In genomic region chr12:46489951-46490388, GRCh38 we compare ENCODE assay signal across 17 cellular contexts.
A peak's percentile ranks its signal among the peaks of the same experiment; 100 is the strongest.
DNase-seq lines count a peak whose midpoint lies in the region; ATAC-seq and TF ChIP-seq lines count a peak whose summit lies in the region.
"Had no signal": no experiment of that assay in that cellular context is flagged by ENCODE, and none has a peak within 500 bp of the region (broad histone marks: within the 10 kb centered on the region; RNA-seq: fewer than 3 reads in every experiment).

No MANE protein-coding gene starts in this region.

- peak overlapping the region; percentile 91 for H3K27ac ChIP-seq in ACC112 (ENCODE audit: low read depth, low read length)
- H3K27ac ChIP-seq in PC-3 (ENCODE audit: low read length), result peak overlapping the region; percentile 35
- H3K27ac ChIP-seq in fibroblast of lung (ENCODE audit: insufficient read depth, low read length), result peak overlapping the region; percentile 62
- H3K27ac ChIP-seq in mesendoderm (ENCODE audit: low read depth, low read length), result no peak overlapping the region
- H3K27ac ChIP-seq in H9 (ENCODE audit: insufficient read length, low read depth, low read length), result no peak overlapping the region
- H3K27ac ChIP-seq: psoas muscle had no signal

- H3K4me1 ChIP-seq in ACC112 (ENCODE audit: control insufficient read depth, insufficient read depth, low read length, unreplicated experiment), result peaks cover 57% of the 10 kb centered on the region
- H3K4me1 ChIP-seq in PC-3 (ENCODE audit: insufficient read depth, low read length), result peaks cover 48% of the 10 kb centered on the region
- H3K4me1 ChIP-seq in fibroblast of lung (ENCODE audit: control insufficient read depth, extremely low read depth, insufficient read depth, low read length), result peaks cover 34% of the 10 kb centered on the region
- H3K4me1 ChIP-seq in mesendoderm (ENCODE audit: control insufficient read depth, low read depth, low read length), result peaks cover 2% of the 10 kb centered on the region
- peaks cover 9% of the 10 kb centered on the region for H3K4me1 ChIP-seq in H9 (ENCODE audit: insufficient read depth, low read length)

- H3K36me3 ChIP-seq in ACC112 (ENCODE audit: insufficient read depth, low read length) (no peaks in the 10 kb centered on the region), PC-3 (ENCODE audit: low read depth, low read length) (no peaks in the 10 kb centered on the region), fibroblast of lung (ENCODE audit: control insufficient read depth, insufficient read depth, low read length) (no peaks in the 10 kb centered on the region), mesendoderm (ENCODE audit: control insufficient read depth, insufficient read depth, low read length) (no peaks in the 10 kb centered on the region)
- H3K36me3 ChIP-seq: thoracic aorta had no signal

- no peak overlapping the region for H3K14ac ChIP-seq in H9 (ENCODE audit: insufficient read depth, low read length)

- no peak overlapping the region for H3K4me3 ChIP-seq in ACC112 (ENCODE audit: low read depth, low read length)
- no peak overlapping the region for H3K4me3 ChIP-seq in PC-3 (ENCODE audit: low read length)
- H3K4me3 ChIP-seq in fibroblast of lung (replicated peaks in 1 of 4; ENCODE audit: control extremely low read depth in 1 of 4, insufficient read depth in 1 of 4, low read depth in 3 of 4, low read length in 4 of 4), result no peak overlapping the region
- no peak overlapping the region for H3K4me3 ChIP-seq in mesendoderm (ENCODE audit: low read length)
- H3K4me3 ChIP-seq: psoas muscle, SK-N-MC, thoracic aorta had no signal

- H2BK120ac ChIP-seq in mesendoderm (ENCODE audit: low read depth, low read length) (no peak overlapping the region), H9 (ENCODE audit: low read depth, low read length, poor library complexity, severe bottlenecking) (no peak overlapping the region)

- no peaks in the 10 kb centered on the region for H3K79me1 ChIP-seq in mesendoderm (ENCODE audit: low read length)
- no peaks in the 10 kb centered on the region for H3K79me1 ChIP-seq in H9 (ENCODE audit: insufficient read depth, low read depth, low read length, poor library complexity, severe bottlenecking)

- H2AK5ac ChIP-seq in mesendoderm (ENCODE audit: low read length), result no peak overlapping the region
- no peak overlapping the region for H2AK5ac ChIP-seq in H9 (ENCODE audit: insufficient read length, low read length)

- no peak overlapping the region for H2AFZ ChIP-seq in ACC112 (ENCODE audit: low read length, unreplicated experiment)
- H2AFZ ChIP-seq in PC-3 (ENCODE audit: low read length), result no peak overlapping the region
- no peak overlapping the region for H2AFZ ChIP-seq in fibroblast of lung (ENCODE audit: low read length)
- H2AFZ ChIP-seq in H9 (ENCODE audit: low read length), result no peak overlapping the region

- H3K18ac ChIP-seq in mesendoderm (ENCODE audit: low read length), result no peak overlapping the region
- no peak overlapping the region for H3K18ac ChIP-seq in H9 (ENCODE audit: insufficient read length, low read depth, low read length)

- POLR2A ChIA-PET in PC-3 (lab: Charles Lee; ENCODE audit: unreplicated experiment), result no interaction called here

- no peak overlapping the region for H3K4me3 Mint-ChIP-seq in H9
- H3K4me3 Mint-ChIP-seq: activated T-cell treated with anti-CD3 and anti-CD28 coated beads, Interleukin-2, amount 50 U/mL, for 72 hours had no signal

- no peak for TF ChIP-seq CTCF in PC-3 (conservative IDR thresholded peaks at IDR 0.05; ENCODE audit: low read depth, low read length)
- no peak for TF ChIP-seq CTCF in fibroblast of lung (conservative IDR thresholded peaks at IDR 0.05 in 1 of 2, IDR thresholded peaks at IDR 0.05 in 1 of 2; ENCODE audit: low read depth in 1 of 2, low read length in 2 of 2)
- no peak for TF ChIP-seq CTCF in H9 (conservative IDR thresholded peaks at IDR 0.05)

- H3F3A ChIP-seq in PC-3 (ENCODE audit: low read length, unreplicated experiment), result no peaks in the 10 kb centered on the region

- no peak overlapping the region for H2BK12ac ChIP-seq in H9 (ENCODE audit: insufficient read length, low read depth, low read length)

- peak overlapping the region; percentile 52 for H3K4ac ChIP-seq in mesendoderm (ENCODE audit: low read depth, low read length)
- H3K4ac ChIP-seq in H9 (ENCODE audit: low read depth, low read length), result no peak overlapping the region

- WGBS in mesendoderm (ENCODE audit: extremely low coverage, insufficient coverage, low lambda C conversion rate), result no CpG with 5 or more reads among the region's 5 CpGs
- WGBS in H9 (ENCODE audit: extremely low coverage, insufficient read length, low lambda C conversion rate), result no CpG with 5 or more reads among the region's 5 CpGs

- H3T11ph ChIP-seq in H9 (ENCODE audit: low read length), result no peak overlapping the region

- CTCF ChIA-PET in PC-3 (lab: Charles Lee), result no interaction called here

- H3K27me3 Mint-ChIP-seq in H9 (ENCODE audit: low read depth), result no peaks in the 10 kb centered on the region

- no peak overlapping the region for H2BK5ac ChIP-seq in mesendoderm (ENCODE audit: low read length)
- H2BK5ac ChIP-seq in H9 (ENCODE audit: insufficient read length, low read length), result no peak overlapping the region

- H2BK15ac ChIP-seq in mesendoderm (replicated peaks; ENCODE audit: low read depth) (no peak overlapping the region), H9 (ENCODE audit: low read depth, low read length) (no peak overlapping the region)

- H3K79me2 ChIP-seq in ACC112 (ENCODE audit: control insufficient read depth, insufficient read depth, low read length, unreplicated experiment), result no peaks in the 10 kb centered on the region
- H3K79me2 ChIP-seq in PC-3 (ENCODE audit: low read length), result no peaks in the 10 kb centered on the region
- H3K79me2 ChIP-seq in fibroblast of lung (ENCODE audit: control insufficient read depth, insufficient read depth, low read length), result peaks cover 3% of the 10 kb centered on the region
- no peaks in the 10 kb centered on the region for H3K79me2 ChIP-seq in mesendoderm (ENCODE audit: control insufficient read depth, insufficient read depth, low read length)
- no peaks in the 10 kb centered on the region for H3K79me2 ChIP-seq in H9 (ENCODE audit: insufficient read depth, low read length)

- H3K23me2 ChIP-seq in H9 (ENCODE audit: insufficient read length, low read depth, low read length, poor library complexity, severe bottlenecking), result no peaks in the 10 kb centered on the region

- H3K27me3 ChIP-seq in ACC112 (ENCODE audit: insufficient read depth, low read length) (no peaks in the 10 kb centered on the region), PC-3 (ENCODE audit: low read length) (no peaks in the 10 kb centered on the region), fibroblast of lung (ENCODE audit: control insufficient read depth, insufficient read depth, low read length) (no peaks in the 10 kb centered on the region), mesendoderm (ENCODE audit: insufficient read depth, low read length, poor library complexity) (no peaks in the 10 kb centered on the region), H9 (ENCODE audit: insufficient read depth, low read length) (no peaks in the 10 kb centered on the region)

- H3K4me1 Mint-ChIP-seq in H9, result peaks cover 26 to 28% of the 10 kb centered on the region in 2 experiments

- H3K23ac ChIP-seq in mesendoderm (ENCODE audit: low read length) (no peak overlapping the region), H9 (ENCODE audit: insufficient read length, low read depth, low read length) (no peak overlapping the region)

- H4K20me1 ChIP-seq in PC-3 (ENCODE audit: low read length) (no peaks in the 10 kb centered on the region), fibroblast of lung (ENCODE audit: control insufficient read depth, extremely low read depth, insufficient read depth, low read length) (no peaks in the 10 kb centered on the region), H9 (ENCODE audit: control insufficient read depth, insufficient read depth, insufficient read length) (no peaks in the 10 kb centered on the region)

- H3K56ac ChIP-seq in mesendoderm (ENCODE audit: low read length) (no peak overlapping the region), H9 (ENCODE audit: insufficient read length, low read depth, low read length) (no peak overlapping the region)

- no peak overlapping the region for H4K8ac ChIP-seq in mesendoderm (ENCODE audit: low read depth, low read length)
- H4K8ac ChIP-seq in H9 (replicated peaks; ENCODE audit: insufficient read length, low read depth, low read length), result no peak overlapping the region

- H3K36me3 Mint-ChIP-seq in H9 (ENCODE audit: insufficient read depth in 1 of 3, low read depth in 3 of 3), result no peaks in the 10 kb centered on the region; a peak in 2 of 7 replicates

- no peak for ATAC-seq in PC-3
- ATAC-seq: activated T-cell treated with anti-CD3 and anti-CD28 coated beads, Interleukin-2, amount 50 U/mL, for 72 hours had no signal

- no peak overlapping the region for H2BK20ac ChIP-seq in H9 (ENCODE audit: low read depth, low read length, poor library complexity, severe bottlenecking)

- DNase-seq in PC-3 (no peak), fibroblast of lung (ENCODE audit: low read depth in 2 of 2) (peak; percentile 42 to 45), mesendoderm (no peak), NCI-H2227 (lab: John Stamatoyannopoulos, UW; ENCODE audit: unreplicated experiment) (no peak), cortex of kidney (lab: John Stamatoyannopoulos, UW) (no peak), H9 (no peak), putamen (ENCODE audit: low spot score) (no peak)
- DNase-seq: activated T-cell treated with anti-CD3 and anti-CD28 coated beads, Interleukin-2, amount 50 U/mL, for 72 hours; Caco-2; cerebellar nuclear complex; hippocampal formation; NCI-H1048; NCI-H2227 treated with DMSO at 0.1 percent for 48 hours; psoas muscle had no signal

- H3K27ac Mint-ChIP-seq in H9, result peak overlapping the region in 1 of 3 experiments; percentile 54; a peak in 1 of 7 replicates
- H3K27ac Mint-ChIP-seq: activated T-cell treated with anti-CD3 and anti-CD28 coated beads, Interleukin-2, amount 50 U/mL, for 72 hours had no signal

- H4K5ac ChIP-seq in mesendoderm (ENCODE audit: low read length), result no peak overlapping the region
- H4K5ac ChIP-seq in H9 (ENCODE audit: insufficient read length, low read depth, low read length), result no peak overlapping the region

- no peaks in the 10 kb centered on the region for H3K9me3 ChIP-seq in PC-3 (ENCODE audit: low read length)
- no peaks in the 10 kb centered on the region for H3K9me3 ChIP-seq in fibroblast of lung (ENCODE audit: control insufficient read depth, insufficient read depth, low read depth, low read length)
- H3K9me3 ChIP-seq in H9 (ENCODE audit: control insufficient read depth, low read depth, low read length), result no peaks in the 10 kb centered on the region
- H3K9me3 ChIP-seq: Caco-2, psoas muscle, thoracic aorta had no signal

- H3K4me2 ChIP-seq in PC-3 (ENCODE audit: low read length) (no peak overlapping the region), fibroblast of lung (ENCODE audit: extremely low read depth, insufficient read depth, low read length) (no peak overlapping the region), mesendoderm (ENCODE audit: low read length) (no peak overlapping the region), H9 (ENCODE audit: insufficient read depth, insufficient read length, low read length) (no peak overlapping the region)

- no peaks in the 10 kb centered on the region for H3K9me2 ChIP-seq in PC-3 (replicated peaks; ENCODE audit: low read length)

- no TSS peak for BruUV-seq in PC-3 (replicated peaks; lab: Mats Ljungman, UMichigan)

- no peak overlapping the region for H4K91ac ChIP-seq in H9 (ENCODE audit: insufficient read length, low read depth, low read length)

- H3K9me3 Mint-ChIP-seq in H9, result no peaks in the 10 kb centered on the region

- H3K9ac ChIP-seq in PC-3 (ENCODE audit: low read length) (no peak overlapping the region), fibroblast of lung (ENCODE audit: insufficient read depth, low read length) (no peak overlapping the region), mesendoderm (ENCODE audit: low read length) (no peak overlapping the region), H9 (ENCODE audit: extremely low read depth, insufficient read length, low read length) (no peak overlapping the region)

- intact Hi-C loops in PC-3 (cut with micrococcal nuclease), result loop anchor here (5.0 kb wide), 1 partner anchor 187 kb away; no protein-coding TSS in a partner anchor

Comparison
In these comparisons a context has a peak if more than half of its experiments do, and no peak if none do; other contexts are left out.
1. H3K27ac ChIP-seq: peak in ACC112 (single experiment), PC-3 (single experiment) and fibroblast of lung (single experiment); none in mesendoderm (single experiment) and H9 (single experiment).
2. DNase-seq: peak in fibroblast of lung (2 of 2); none in PC-3 (single experiment), mesendoderm (single experiment), NCI-H2227 (single experiment), cortex of kidney (single experiment), H9 (single experiment) and putamen (single experiment).